ENCODE assay signal across 8 cellular contexts in genomic region chr17:7886227-7887037, GRCh38. TPM values are rescaled to one million over a fixed set of nuclear protein-coding genes. Genes with fewer than 3 reads are reported as not detected.
DNase-seq lines count a peak whose midpoint lies in the region; ATAC-seq and TF ChIP-seq lines count a peak whose summit lies in the region.

No MANE protein-coding gene starts in this region.

- H3K36me3 ChIP-seq in BJ (ENCODE audit: control insufficient read depth, insufficient read depth, low read length) (peaks cover 16% of the 10 kb centered on the region), SU-DHL-6 (ENCODE audit: low read length) (no peaks in the 10 kb centered on the region)

- POLR2A ChIA-PET in BJ (lab: Charles Lee): interaction anchor here (0.7 kb wide), 1 partner anchor 43 kb away, joined by 4 read pairs; no protein-coding TSS in a partner anchor

- H4K20me1 ChIP-seq in SU-DHL-6 (ENCODE audit: low read depth, low read length): no peaks in the 10 kb centered on the region

- H3K79me2 ChIP-seq in SU-DHL-6 (ENCODE audit: insufficient read depth, low read length): peaks cover 49% of the 10 kb centered on the region

- H3K27ac ChIP-seq in SU-DHL-6 (ENCODE audit: low read depth, low read length): peak overlapping the region; percentile 85

- H2AFZ ChIP-seq in SU-DHL-6 (ENCODE audit: low read depth, low read length, severe bottlenecking): no peak overlapping the region

- TF ChIP-seq CTCF in BJ (IDR thresholded peaks at IDR 0.05; ENCODE audit: insufficient read depth, low read depth, low read length) (peak; percentile 24; the same call in 1 of the 2 replicates), SU-DHL-6 (IDR thresholded peaks at IDR 0.05; ENCODE audit: insufficient read depth, low read length, poor library complexity, severe bottlenecking) (no peak), astrocyte of the cerebellum (IDR thresholded peaks at IDR 0.05; ENCODE audit: low read depth, low read length, missing control alignments) (no peak)

- CTCF ChIA-PET in BJ (lab: Yijun Ruan, JAX): interaction anchor here (0.8 to 1.3 kb wide), 3 partner anchors 10 to 21 kb away, joined by 3 to 4 read pairs (median 3); no protein-coding TSS in a partner anchor

- in situ Hi-C loops in astrocyte of the cerebellum (cut with HindIII; ENCODE audit: low sequenced_read_pairs): no loop called here

- no peaks in the 10 kb centered on the region for H3K9me3 ChIP-seq in SU-DHL-6 (ENCODE audit: insufficient read depth, low read length)

- H3K9me2 ChIP-seq in SU-DHL-6 (replicated peaks; ENCODE audit: insufficient read depth, low read length): no peaks in the 10 kb centered on the region

- H3K4me3 ChIP-seq in BJ (ENCODE audit: low read depth, low read length) (peak overlapping the region; percentile 74), SU-DHL-6 (ENCODE audit: insufficient read depth, low read length, poor library complexity, severe bottlenecking) (peak overlapping the region; percentile 77), astrocyte of the cerebellum (ENCODE audit: low read depth, low read length) (peak overlapping the region; percentile 84)

- H3K4me2 ChIP-seq in SU-DHL-6 (ENCODE audit: low read depth, low read length, poor library complexity, severe bottlenecking): peak overlapping the region; percentile 86

- H3K27me3 ChIP-seq in BJ (ENCODE audit: control insufficient read depth, insufficient read depth, low read length) (no peaks in the 10 kb centered on the region), SU-DHL-6 (ENCODE audit: low read length) (no peaks in the 10 kb centered on the region)

- peaks cover 38% of the 10 kb centered on the region for H3F3A ChIP-seq in SU-DHL-6 (ENCODE audit: insufficient read depth)

- peak overlapping the region; percentile 85 for H3K9ac ChIP-seq in SU-DHL-6 (ENCODE audit: low read length)

- DNase-seq in BJ (ENCODE audit: low read depth) (no peak), astrocyte of the cerebellum (ENCODE audit: low read depth) (no peak), inferior parietal cortex (ENCODE audit: extremely low spot score) (peak; percentile 4)
- DNase-seq in stimulated activated CD4-positive, alpha-beta T cell treated with anti-CD3 and anti-CD28 coated beads, Interleukin-2, amount 100 ng/mL, for 48 hours: peak; percentile 34 to 35

- ATAC-seq in HG02642 (IDR thresholded peaks at IDR 0.05; ENCODE audit: poor library complexity, unreplicated experiment) (peak; percentile 21), GM19324 (IDR thresholded peaks at IDR 0.05; ENCODE audit: low FRiP score, unreplicated experiment) (no peak), HG03432 (IDR thresholded peaks at IDR 0.05; ENCODE audit: unreplicated experiment) (no peak)

RNA-seq across cellular contexts. Expression of gene CHD3, which starts 2.2 kb away (rescaled TPM):
- 43.5 and 49.1 TPM in 2 replicates for polyA plus RNA-seq in BJ (2011; rRNA removed)
- 67.4 and 108 TPM in 2 replicates for polyA minus RNA-seq in BJ (2011; rRNA and poly(A)+ RNA removed)

RNA-seq across cellular contexts. Expression of gene CYB5D1, which starts 28.6 kb away (rescaled TPM):
- 6.7 and 7.9 TPM in 2 replicates for polyA plus RNA-seq in BJ (2011; rRNA removed)
- polyA minus RNA-seq in BJ (2011; rRNA and poly(A)+ RNA removed): 6.3 and 9.3 TPM in 2 replicates

RNA-seq across cellular contexts. Expression of gene NAA38, which starts 29.1 kb away (rescaled TPM):
- polyA plus RNA-seq in BJ (2011; rRNA removed): 74.9 and 82.7 TPM in 2 replicates
- polyA minus RNA-seq in BJ (2011; rRNA and poly(A)+ RNA removed): 20.8 and 34.3 TPM in 2 replicates

RNA-seq across cellular contexts. Expression of gene RNF227, which starts 29.7 kb away (rescaled TPM):
- 2.2 and 2.9 TPM in 2 replicates for polyA plus RNA-seq in BJ (2011; rRNA removed)
- 0.62 and 1.00 TPM in 2 replicates for polyA minus RNA-seq in BJ (2011; rRNA and poly(A)+ RNA removed)

RNA-seq across cellular contexts. Expression of gene TMEM88, which starts 31.6 kb away (rescaled TPM):
- polyA plus RNA-seq in BJ (2011; rRNA removed): 0.25 and 0.29 TPM in 2 replicates
- not detected in 2 replicates for polyA minus RNA-seq in BJ (2011; rRNA and poly(A)+ RNA removed)

Comparison
In these comparisons a context has a peak if more than half of its experiments do, and no peak if none do; other contexts are left out.
1. DNase-seq: peak in inferior parietal cortex (single experiment) and stimulated activated CD4-positive, alpha-beta T cell treated with anti-CD3 and anti-CD28 coated beads, Interleukin-2, amount 100 ng/mL, for 48 hours (2 of 2); none in BJ (single experiment) and astrocyte of the cerebellum (single experiment).
2. Peak in every context shown above with its lines, with median percentiles within 50 percentile points of each other: H3K4me3 ChIP-seq.